ENCODE assay signal across 1 cellular context in the genomic region with DNA sequence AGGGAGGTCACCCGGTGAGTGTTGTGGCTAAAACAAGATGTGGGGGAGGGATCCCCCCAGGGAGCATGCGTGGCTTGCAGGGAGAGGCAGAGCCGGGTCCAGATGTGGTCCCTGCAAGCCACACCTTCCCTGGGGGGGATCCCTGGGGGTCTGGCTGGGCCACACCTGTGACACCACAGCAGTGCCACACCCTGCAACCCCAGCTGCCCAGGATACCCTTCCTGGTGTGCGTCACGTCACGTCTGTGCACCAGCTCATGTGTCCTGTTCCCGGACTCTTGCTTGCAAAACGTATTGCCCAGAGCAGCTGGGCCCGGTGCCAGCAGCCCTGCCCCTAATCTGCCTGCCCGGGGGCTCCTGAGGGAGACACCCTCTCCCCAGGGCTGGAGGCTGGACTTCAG.
TF ChIP-seq lines count a peak whose summit lies in the region.

No MANE protein-coding gene starts in this region.

TF ChIP-seq in SK-N-SH, 30 proteins besides CTCF, POLR2A, EP300 and RAD21 (continued from another document):
- TF ChIP-seq ZBTB33 (IDR thresholded peaks at IDR 0.05; ENCODE audit: borderline replicate concordance, low read depth) = no peak
- TF ChIP-seq USF1 (IDR thresholded peaks at IDR 0.05; ENCODE audit: borderline replicate concordance, low read depth) = no peak
- TF ChIP-seq NFIC (IDR thresholded peaks at IDR 0.05; ENCODE audit: borderline replicate concordance) = no peak
- TF ChIP-seq NRF1 (IDR thresholded peaks at IDR 0.05; ENCODE audit: low read depth, low read length) = no peak
- TF ChIP-seq REST (IDR thresholded peaks at IDR 0.05; ENCODE audit: low read depth, low read length) = no peak
- no peak for TF ChIP-seq YY1 (IDR thresholded peaks at IDR 0.05; ENCODE audit: low read depth)
- no peak for TF ChIP-seq MEF2A (IDR thresholded peaks at IDR 0.05; ENCODE audit: borderline replicate concordance, low read depth)
- TF ChIP-seq FOSL2 (IDR thresholded peaks at IDR 0.05; ENCODE audit: borderline replicate concordance, low read depth) = no peak
- no peak for TF ChIP-seq RFX5 (IDR thresholded peaks at IDR 0.05; ENCODE audit: low read length)
- no peak for TF ChIP-seq TCF12 (IDR thresholded peaks at IDR 0.05)
- TF ChIP-seq USF2 (IDR thresholded peaks at IDR 0.05; ENCODE audit: borderline replicate concordance, low read depth, low read length) = no peak
- no peak for TF ChIP-seq FOXJ3 (CRISPR knock-in tag; IDR thresholded peaks at IDR 0.05)
